Comparison of ENCODE assay signal across 33 cellular contexts in genomic region chr4:89263265-89263664, GRCh38. TPM values are rescaled to one million over a fixed set of nuclear protein-coding genes. Genes with fewer than 3 reads are reported as not detected.
DNase-seq lines count a peak whose midpoint lies in the region; ATAC-seq, FAIRE-seq and TF ChIP-seq lines count a peak whose summit lies in the region.
"Had no signal": no experiment of that assay in that cellular context is flagged by ENCODE, and none has a peak within 500 bp of the region (broad histone marks: within the 10 kb centered on the region; RNA-seq: fewer than 3 reads in every experiment).

No MANE protein-coding gene starts in this region.

- peaks cover 73% of the 10 kb centered on the region for H3K36me3 Mint-ChIP-seq in activated CD4-positive, alpha-beta memory T cell treated with anti-CD3 and anti-CD28 coated beads, Interleukin-2, amount 10 ng/mL, durations not matched to agents 7 days and 5 days (ENCODE audit: low read depth)

- H3K27ac Mint-ChIP-seq in activated CD4-positive, alpha-beta memory T cell treated with anti-CD3 and anti-CD28 coated beads, Interleukin-2, amount 10 ng/mL, durations not matched to agents 7 days and 5 days, result peak overlapping the region; percentile 11
- H3K27ac Mint-ChIP-seq: activated B cell treated with CpG ODN at 0.5 μM for 24 hours; activated naive CD8-positive, alpha-beta T cell treated with anti-CD3 and anti-CD28 coated beads for 36 hours; CD8-positive, alpha-beta T cell had no signal

- H2BK5ac ChIP-seq in neuronal stem cell (ENCODE audit: low read length), result no peak overlapping the region

- H4K91ac ChIP-seq in neuronal stem cell (ENCODE audit: low read depth, low read length, poor library complexity), result no peak overlapping the region

- H3K4me1 Mint-ChIP-seq in activated CD4-positive, alpha-beta memory T cell treated with anti-CD3 and anti-CD28 coated beads, Interleukin-2, amount 10 ng/mL, durations not matched to agents 7 days and 5 days, result peaks cover 68% of the 10 kb centered on the region

- H3K36me3 ChIP-seq in Loucy (ENCODE audit: insufficient read depth, low read length) (no peaks in the 10 kb centered on the region), neuronal stem cell (replicated peaks in 1 of 2; ENCODE audit: control insufficient read depth in 2 of 2, insufficient read depth in 2 of 2, low read length in 2 of 2) (no peaks in the 10 kb centered on the region)
- H3K36me3 ChIP-seq: cardiac muscle cell, gastroesophageal sphincter, pancreas, stomach, thyroid gland, vagina had no signal

- POLR2A ChIA-PET in activated CD4-positive, alpha-beta memory T cell treated with anti-CD3 and anti-CD28 coated beads, Interleukin-2, amount 10 ng/mL, durations not matched to agents 7 days and 5 days (lab: Charles Lee), result interaction anchor here (2.0 kb wide), 1 partner anchor 31 kb away, joined by 8 read pairs; no protein-coding TSS in a partner anchor

- H3K9me2 ChIP-seq in Loucy (replicated peaks; ENCODE audit: low read depth, low read length), result no peaks in the 10 kb centered on the region
- H3K9me2 ChIP-seq: SK-N-SH had no signal

- H2AK5ac ChIP-seq in neuronal stem cell (ENCODE audit: low read depth, low read length), result no peak overlapping the region

- H2BK12ac ChIP-seq in neuronal stem cell (ENCODE audit: low read length), result no peak overlapping the region

- no peaks in the 10 kb centered on the region for H3F3A ChIP-seq in Loucy (ENCODE audit: low read depth)

- 0 out of 2 replicates have a peak overlapping the region, but pooled peaks have one; percentile 14 for H2AFZ ChIP-seq in Loucy (ENCODE audit: low read length)
- H2AFZ ChIP-seq in neuronal stem cell (ENCODE audit: low read length), result peak overlapping the region; percentile 72

- no peak overlapping the region for H2BK15ac ChIP-seq in neuronal stem cell (ENCODE audit: low read length)

- no peak for TF ChIP-seq CTCF in Loucy (conservative IDR thresholded peaks at IDR 0.05; ENCODE audit: low read length)

- CTCF ChIA-PET in activated CD4-positive, alpha-beta memory T cell treated with anti-CD3 and anti-CD28 coated beads, Interleukin-2, amount 10 ng/mL, durations not matched to agents 7 days and 5 days (lab: Charles Lee), result interaction anchor here (2.8 kb wide), 1 partner anchor 8 kb away, joined by 10 read pairs; no protein-coding TSS in a partner anchor

- no peak for FAIRE-seq in RCC 7860 (lab: Jason Lieb, UNC)
- FAIRE-seq: pancreas had no signal

- no peak overlapping the region for H2BK120ac ChIP-seq in neuronal stem cell (ENCODE audit: low read depth, low read length)

- H3K27me3 Mint-ChIP-seq in activated CD4-positive, alpha-beta memory T cell treated with anti-CD3 and anti-CD28 coated beads, Interleukin-2, amount 10 ng/mL, durations not matched to agents 7 days and 5 days, result no peaks in the 10 kb centered on the region
- H3K27me3 Mint-ChIP-seq: activated B cell treated with CpG ODN at 0.5 μM for 24 hours; activated naive CD8-positive, alpha-beta T cell treated with anti-CD3 and anti-CD28 coated beads for 36 hours had no signal

- DNase-seq in Right ventricle myocardium inferior (ENCODE audit: missing footprints) (peak; percentile 25), cardiac septum (ENCODE audit: low spot score) (no peak), neuronal stem cell (ENCODE audit: low spot score) (no peak), RCC 7860 (ENCODE audit: low spot score) (no peak), caudate nucleus (lab: John Stamatoyannopoulos, UW) (no peak), dedifferentiated amniotic fluid mesenchymal stem cell (ENCODE audit: extremely low spot score) (no peak)
- DNase-seq in activated CD4-positive, alpha-beta memory T cell treated with anti-CD3 and anti-CD28 coated beads, Interleukin-2, amount 10 ng/mL, durations not matched to agents 7 days and 5 days, result no peak
- DNase-seq: activated B cell treated with CpG ODN at 0.5 μM for 24 hours; activated CD8-positive, alpha-beta memory T cell treated with anti-CD3 and anti-CD28 coated beads, Interleukin-2, amount 50 U/mL, for 4 hours; activated naive CD8-positive, alpha-beta T cell treated with anti-CD3 and anti-CD28 coated beads for 36 hours; aorta; CD8-positive, alpha-beta T cell; dermis blood vessel endothelial cell; DMS 273 treated with DMSO at 0.1 percent for 48 hours; islet precursor cell; NCI-H1048; NCI-H1694; NCI-H226; NCI-H774; pancreas; SK-N-SH; stimulated activated CD4-positive, alpha-beta T cell treated with anti-CD3 and anti-CD28 coated beads, Interleukin-1b, Interleukin-23, amount 100 ng/mL, for 48 hours; stimulated activated CD8-positive, alpha-beta memory T cell treated with anti-CD3 and anti-CD28 coated beads, Interleukin-4, amount 100 ng/mL, for 48 hours; stomach; T-helper 9 cell; thyroid gland had no signal

- no peak overlapping the region for H4K8ac ChIP-seq in neuronal stem cell (ENCODE audit: low read depth, low read length)

- ATAC-seq in Right ventricle myocardium inferior, result no peak
- ATAC-seq: CD8-positive, alpha-beta T cell; gastroesophageal sphincter; pancreas had no signal

- no peaks in the 10 kb centered on the region for H4K20me1 ChIP-seq in Loucy (ENCODE audit: insufficient read depth, low read length, poor library complexity, severe bottlenecking)

- H3K9ac ChIP-seq in Loucy (ENCODE audit: low read depth, low read length, poor library complexity, severe bottlenecking), result no peak overlapping the region
- H3K9ac ChIP-seq in neuronal stem cell (ENCODE audit: low read depth, low read length, poor library complexity), result no peak overlapping the region
- H3K9ac ChIP-seq: SK-N-SH had no signal

- H3K18ac ChIP-seq in neuronal stem cell (ENCODE audit: low read length), result no peak overlapping the region

- H3K14ac ChIP-seq in neuronal stem cell (ENCODE audit: low read length), result no peak overlapping the region

- WGBS in neuronal stem cell (ENCODE audit: extremely low coverage in 2 of 2, insufficient read length in 2 of 2, insufficient replicate concordance in 1 of 2), 2 donors, result no CpG with 5 or more reads among the region's 3 CpGs

- intact Hi-C loops in Right ventricle myocardium inferior (cut with DNase I) (no loop called here), cardiac septum (cut with DNase I) (no loop called here)

- H3K23ac ChIP-seq in neuronal stem cell (ENCODE audit: low read depth, low read length, poor library complexity), result no peak overlapping the region

- no peak overlapping the region for H3K4me2 ChIP-seq in Loucy (ENCODE audit: low read depth, low read length, poor library complexity, severe bottlenecking)
- no peak overlapping the region for H3K4me2 ChIP-seq in neuronal stem cell (ENCODE audit: insufficient read depth, low read length, poor library complexity, severe bottlenecking)
- H3K4me2 ChIP-seq: SK-N-SH, smooth muscle cell had no signal

- H3K27me3 ChIP-seq in Loucy (ENCODE audit: insufficient read depth, low read length, poor library complexity, severe bottlenecking) (no peaks in the 10 kb centered on the region), neuronal stem cell (ENCODE audit: control insufficient read depth in 3 of 3, insufficient read depth in 3 of 3, low read depth in 1 of 3, low read length in 3 of 3) (no peaks in the 10 kb centered on the region)
- H3K27me3 ChIP-seq: cardiac muscle cell, gastroesophageal sphincter, pancreas, stomach, thyroid gland, vagina had no signal

- H3K4me3 ChIP-seq in Loucy (ENCODE audit: low read length, poor library complexity, severe bottlenecking), result no peak overlapping the region
- no peak overlapping the region for H3K4me3 ChIP-seq in neuronal stem cell (ENCODE audit: low read length in 2 of 2)
- H3K4me3 ChIP-seq: cardiac muscle cell, gastroesophageal sphincter, pancreas, smooth muscle cell, stomach, thyroid gland, vagina had no signal

- H3K79me2 ChIP-seq in Loucy (ENCODE audit: insufficient read depth, low read length), result no peaks in the 10 kb centered on the region

- no peaks in the 10 kb centered on the region for H3K4me1 ChIP-seq in Loucy (ENCODE audit: insufficient read depth, low read length, poor library complexity, severe bottlenecking)
- peaks cover 2% of the 10 kb centered on the region in 2 donors for H3K4me1 ChIP-seq in neuronal stem cell (ENCODE audit: control insufficient read depth in 2 of 2, insufficient read depth in 1 of 2, low read depth in 1 of 2, low read length in 2 of 2)
- H3K4me1 ChIP-seq: gastroesophageal sphincter, pancreas had no signal

- H3K9me3 ChIP-seq in Loucy (ENCODE audit: insufficient read depth, low read depth, low read length) (no peaks in the 10 kb centered on the region), neuronal stem cell (replicated peaks in 1 of 2; ENCODE audit: control insufficient read depth in 2 of 2, insufficient read depth in 1 of 2, low read depth in 1 of 2, low read length in 2 of 2) (no peaks in the 10 kb centered on the region)
- H3K9me3 ChIP-seq: gastroesophageal sphincter, pancreas, SK-N-SH, stomach, thyroid gland, vagina had no signal

- no peak overlapping the region for H3K4me3 Mint-ChIP-seq in activated CD4-positive, alpha-beta memory T cell treated with anti-CD3 and anti-CD28 coated beads, Interleukin-2, amount 10 ng/mL, durations not matched to agents 7 days and 5 days
- H3K4me3 Mint-ChIP-seq: activated B cell treated with CpG ODN at 0.5 μM for 24 hours; activated naive CD8-positive, alpha-beta T cell treated with anti-CD3 and anti-CD28 coated beads for 36 hours; CD8-positive, alpha-beta T cell; nephron had no signal

- H3K9me3 Mint-ChIP-seq in activated CD4-positive, alpha-beta memory T cell treated with anti-CD3 and anti-CD28 coated beads, Interleukin-2, amount 10 ng/mL, durations not matched to agents 7 days and 5 days, result no peaks in the 10 kb centered on the region
- H3K9me3 Mint-ChIP-seq: activated B cell treated with CpG ODN at 0.5 μM for 24 hours; CD8-positive, alpha-beta T cell had no signal

- peaks cover 2% of the 10 kb centered on the region for H3K79me1 ChIP-seq in neuronal stem cell (ENCODE audit: low read depth, low read length)

- H3K27ac ChIP-seq in neuronal stem cell (replicated peaks; ENCODE audit: low read length), result no peak overlapping the region
- no peak overlapping the region for H3K27ac ChIP-seq in caudate nucleus (ENCODE audit: low read depth, low read length)
- H3K27ac ChIP-seq: cardiac muscle cell, gastroesophageal sphincter, pancreas, RWPE1, thyroid gland, vagina had no signal

- H3K4ac ChIP-seq in neuronal stem cell (ENCODE audit: low read length), result no peak overlapping the region

RNA-seq across cellular contexts. Expression of gene GPRIN3, which starts 44.3 kb away (rescaled TPM):
- total RNA-seq in Right ventricle myocardium inferior, result 5.9 TPM
- total RNA-seq in cardiac septum, result 7.3 TPM
- total RNA-seq in activated CD4-positive, alpha-beta memory T cell treated with anti-CD3 and anti-CD28 coated beads, Interleukin-2, amount 10 ng/mL, durations not matched to agents 7 days and 5 days, result 100 to 1,000 TPM; 102 to 106 TPM
- polyA plus RNA-seq in neuronal stem cell (2013, experiment 1 of 2), result 0.11 TPM
- 0.08 TPM for polyA plus RNA-seq in neuronal stem cell (2013, experiment 2 of 2)
- polyA plus RNA-seq: SK-N-SH had no signal

Comparison
In these comparisons a context has a peak if more than half of its experiments do, and no peak if none do; other contexts are left out.
1. RNA of gene GPRIN3, which starts 44.3 kb away (total RNA-seq): 102 to 106 TPM in activated CD4-positive, alpha-beta memory T cell treated with anti-CD3 and anti-CD28 coated beads, Interleukin-2, amount 10 ng/mL, durations not matched to agents 7 days and 5 days; 7.3 TPM in cardiac septum (single experiment) and 5.9 TPM in Right ventricle myocardium inferior (single experiment); every median in the first group is over 10 times any median in the second.